ENCODE assay signal across 17 cellular contexts in genomic region chr5:19853616-19854240, GRCh38.
DNase-seq lines count a peak whose midpoint lies in the region; ATAC-seq and TF ChIP-seq lines count a peak whose summit lies in the region.
"Had no signal": no experiment of that assay in that cellular context is flagged by ENCODE, and none has a peak within 500 bp of the region (broad histone marks: within the 10 kb centered on the region; RNA-seq: fewer than 3 reads in every experiment).

No MANE protein-coding gene starts in this region.

- H3K4me1 ChIP-seq in trophoblast cell (ENCODE audit: control insufficient read depth in 1 of 2, insufficient read depth in 2 of 2, low read length in 2 of 2) = peaks cover 2% of the 10 kb centered on the region in 2 experiments
- no peaks in the 10 kb centered on the region for H3K4me1 ChIP-seq in naive thymus-derived CD4-positive, alpha-beta T cell (ENCODE audit: control insufficient read depth in 2 of 2, insufficient read depth in 2 of 2, low read length in 2 of 2)
- H3K4me1 ChIP-seq: esophagus muscularis mucosa, Peyer's patch, tibial nerve had no signal

- no peaks in the 10 kb centered on the region for H3K4me1 Mint-ChIP-seq in naive thymus-derived CD4-positive, alpha-beta T cell
- H3K4me1 Mint-ChIP-seq: activated naive CD8-positive, alpha-beta T cell treated with anti-CD3 and anti-CD28 coated beads, Interleukin-2, amount 50 U/mL, for 24 hours had no signal

- no peaks in the 10 kb centered on the region for H3K36me3 ChIP-seq in trophoblast cell (ENCODE audit: control insufficient read depth in 1 of 2, insufficient read depth in 2 of 2, low read length in 2 of 2)
- H3K36me3 ChIP-seq in naive thymus-derived CD4-positive, alpha-beta T cell (ENCODE audit: control insufficient read depth in 2 of 3, insufficient read depth in 3 of 3, low read length in 3 of 3) = no peaks in the 10 kb centered on the region
- H3K36me3 ChIP-seq: esophagus muscularis mucosa, ovary, Peyer's patch, tibial nerve had no signal

- intact Hi-C loops in naive thymus-derived CD4-positive, alpha-beta T cell (cut with micrococcal nuclease) = no loop called here

- no peak for TF ChIP-seq CTCF in cardiac fibroblast (IDR thresholded peaks at IDR 0.05; ENCODE audit: low read depth, low read length)

- H2BK5ac ChIP-seq in trophoblast cell (ENCODE audit: low read depth, low read length, poor library complexity) = no peak overlapping the region

- no peaks in the 10 kb centered on the region for H3K79me2 ChIP-seq in trophoblast cell (ENCODE audit: control insufficient read depth, insufficient read depth, low read length, poor library complexity)

- H2AK5ac ChIP-seq in trophoblast cell (ENCODE audit: low read length) = no peak overlapping the region

- no CpG with 5 or more reads among the region's 4 CpGs for WGBS in trophoblast cell (ENCODE audit: extremely low coverage, insufficient coverage, insufficient read length)

- peak overlapping the region; percentile 17 for H3K27ac ChIP-seq in trophoblast cell (ENCODE audit: low read depth, low read length)
- H3K27ac ChIP-seq in naive thymus-derived CD4-positive, alpha-beta T cell (ENCODE audit: low read depth, low read length) = no peak overlapping the region
- H3K27ac ChIP-seq: esophagus muscularis mucosa, ovary, Peyer's patch, tibial nerve had no signal

- H3K4me2 ChIP-seq in trophoblast cell (ENCODE audit: low read length) = peak overlapping the region; percentile 23

- DNase-seq in Daoy (ENCODE audit: low read depth) = peak; percentile 74
- peak; percentile 91 for DNase-seq in NCI-H226
- DNase-seq in cardiac fibroblast (ENCODE audit: low read depth in 2 of 2) = peak; percentile 45 to 51
- DNase-seq in trophoblast cell = peak; percentile 33 to 87
- no peak for DNase-seq in naive thymus-derived CD4-positive, alpha-beta T cell
- DNase-seq in activated T-cell treated with anti-CD3 and anti-CD28 coated beads, Interleukin-2, amount 50 U/mL, for 1 hour = no peak
- DNase-seq: activated CD4-positive, alpha-beta T cell treated with anti-CD3 and anti-CD28 coated beads for 1 hour; activated naive CD8-positive, alpha-beta T cell treated with anti-CD3 and anti-CD28 coated beads, Interleukin-2, amount 50 U/mL, for 24 hours; cortex of kidney; ovary; Peyer's patch had no signal

- no peak overlapping the region for H2AFZ ChIP-seq in trophoblast cell (ENCODE audit: insufficient read depth, low read length, poor library complexity)

- H2BK120ac ChIP-seq in trophoblast cell (ENCODE audit: insufficient read depth, low read length, poor library complexity) = no peak overlapping the region

- H4K91ac ChIP-seq in trophoblast cell (ENCODE audit: low read depth, low read length) = no peak overlapping the region

- no peak overlapping the region for H4K12ac ChIP-seq in trophoblast cell (ENCODE audit: low read depth, low read length)

- H3K4me3 ChIP-seq in cardiac fibroblast (replicated peaks in 1 of 2; ENCODE audit: low read depth in 2 of 2, low read length in 2 of 2) (no peak overlapping the region), trophoblast cell (ENCODE audit: low read depth, low read length) (no peak overlapping the region)
- H3K4me3 ChIP-seq in naive thymus-derived CD4-positive, alpha-beta T cell (ENCODE audit: low read length) = no peak overlapping the region
- H3K4me3 ChIP-seq: esophagus muscularis mucosa, ovary, Peyer's patch, tibial nerve had no signal

- CTCF ChIA-PET in naive thymus-derived CD4-positive, alpha-beta T cell (lab: Charles Lee) = no interaction called here

- H3K9me3 Mint-ChIP-seq in naive thymus-derived CD4-positive, alpha-beta T cell = peaks cover 0 to 16% (median 4%) of the 10 kb centered on the region in 11 donors
- H3K9me3 Mint-ChIP-seq: mesothelial cell of epicardium had no signal

- H3K36me3 Mint-ChIP-seq in naive thymus-derived CD4-positive, alpha-beta T cell = no peaks in the 10 kb centered on the region
- H3K36me3 Mint-ChIP-seq: mesothelial cell of epicardium had no signal

- no peaks in the 10 kb centered on the region for H3K27me3 Mint-ChIP-seq in naive thymus-derived CD4-positive, alpha-beta T cell
- H3K27me3 Mint-ChIP-seq: activated naive CD8-positive, alpha-beta T cell treated with anti-CD3 and anti-CD28 coated beads, Interleukin-2, amount 50 U/mL, for 24 hours had no signal

- no peak overlapping the region for H3K4ac ChIP-seq in trophoblast cell (ENCODE audit: low read depth, low read length)

- H3K27ac Mint-ChIP-seq in naive thymus-derived CD4-positive, alpha-beta T cell = no peak overlapping the region
- H3K27ac Mint-ChIP-seq: activated naive CD8-positive, alpha-beta T cell treated with anti-CD3 and anti-CD28 coated beads, Interleukin-2, amount 50 U/mL, for 24 hours; mesothelial cell of epicardium; T-helper 1 cell treated with Interleukin-12 subunit alpha and Interleukin-12 subunit beta and Interleukin-4 antibody, amounts not matched to agents 30 μg/mL and 1 μg/mL, for 36 hours had no signal

- H3K27me3 ChIP-seq in trophoblast cell (ENCODE audit: insufficient read depth, low read length) = no peaks in the 10 kb centered on the region
- H3K27me3 ChIP-seq in naive thymus-derived CD4-positive, alpha-beta T cell (ENCODE audit: control insufficient read depth in 2 of 2, insufficient read depth in 2 of 2, low read length in 2 of 2) = no peaks in the 10 kb centered on the region
- H3K27me3 ChIP-seq: esophagus muscularis mucosa, ovary, Peyer's patch, tibial nerve had no signal

- no peak for ATAC-seq in naive thymus-derived CD4-positive, alpha-beta T cell
- ATAC-seq in GM19324 (IDR thresholded peaks at IDR 0.05; ENCODE audit: low FRiP score, unreplicated experiment) (no peak), GM19328 (IDR thresholded peaks at IDR 0.05; ENCODE audit: unreplicated experiment) (no peak)
- ATAC-seq: activated naive CD8-positive, alpha-beta T cell treated with anti-CD3 and anti-CD28 coated beads, Interleukin-2, amount 50 U/mL, for 24 hours had no signal

- H3K79me1 ChIP-seq in trophoblast cell (ENCODE audit: low read length) = no peaks in the 10 kb centered on the region

- no peak overlapping the region for H3K18ac ChIP-seq in trophoblast cell (ENCODE audit: low read length)

- H2BK12ac ChIP-seq in trophoblast cell (ENCODE audit: low read length) = no peak overlapping the region

- H3K9me3 ChIP-seq in trophoblast cell (ENCODE audit: insufficient read depth, low read depth, low read length) = no peaks in the 10 kb centered on the region
- H3K9me3 ChIP-seq in naive thymus-derived CD4-positive, alpha-beta T cell (ENCODE audit: control insufficient read depth in 2 of 3, low read length in 3 of 3) = peaks cover 0 to 4% (median 0%) of the 10 kb centered on the region in 3 experiments
- H3K9me3 ChIP-seq: esophagus muscularis mucosa, ovary, Peyer's patch, tibial nerve had no signal

- H3K4me3 Mint-ChIP-seq in naive thymus-derived CD4-positive, alpha-beta T cell = no peak overlapping the region
- H3K4me3 Mint-ChIP-seq: activated naive CD8-positive, alpha-beta T cell treated with anti-CD3 and anti-CD28 coated beads, Interleukin-2, amount 50 U/mL, for 24 hours; mesothelial cell of epicardium; T-helper 1 cell treated with Interleukin-12 subunit alpha and Interleukin-12 subunit beta and Interleukin-4 antibody, amounts not matched to agents 30 μg/mL and 1 μg/mL, for 36 hours had no signal

- no peak overlapping the region for H4K8ac ChIP-seq in trophoblast cell (ENCODE audit: low read depth, low read length)

- no peak overlapping the region for H3K9ac ChIP-seq in trophoblast cell (ENCODE audit: low read length)

- H3K23ac ChIP-seq in trophoblast cell (ENCODE audit: low read length) = no peak overlapping the region

- H3K14ac ChIP-seq in trophoblast cell (ENCODE audit: low read length) = no peak overlapping the region

- POLR2A ChIA-PET in naive thymus-derived CD4-positive, alpha-beta T cell (lab: Charles Lee) = no interaction called here

Comparison
In these comparisons a context has a peak if more than half of its experiments do, and no peak if none do; other contexts are left out.
1. DNase-seq: peak in Daoy (single experiment), NCI-H226 (single experiment), cardiac fibroblast (2 of 2) and trophoblast cell (2 of 2); none in naive thymus-derived CD4-positive, alpha-beta T cell (0 of 9) and activated T-cell treated with anti-CD3 and anti-CD28 coated beads, Interleukin-2, amount 50 U/mL, for 1 hour (single experiment).